13 cellular contexts compared by ENCODE assay signal in the genomic region with DNA sequence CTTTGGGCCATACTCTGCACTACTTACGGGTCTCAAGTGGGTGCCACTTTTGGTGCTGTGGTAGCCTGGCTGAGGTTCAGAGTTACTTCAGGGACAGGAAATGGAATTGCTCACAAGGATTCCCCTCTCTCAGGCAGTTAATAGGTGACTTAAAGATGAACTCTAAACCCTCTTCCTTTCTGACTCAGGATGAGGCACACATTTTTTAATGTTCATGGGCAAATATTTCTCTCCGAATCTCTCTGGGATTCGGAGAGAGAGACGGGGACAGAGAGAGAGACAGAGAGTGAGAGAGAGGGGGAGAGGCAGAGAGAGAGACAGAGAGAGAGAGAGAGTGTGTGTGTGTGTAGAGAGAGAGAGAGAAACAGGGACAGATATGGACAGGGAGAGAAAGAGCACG.
DNase-seq lines count a peak whose midpoint lies in the region; ATAC-seq and TF ChIP-seq lines count a peak whose summit lies in the region.
"Had no signal": no experiment of that assay in that cellular context is flagged by ENCODE, and none has a peak within 500 bp of the region (broad histone marks: within the 10 kb centered on the region; RNA-seq: fewer than 3 reads in every experiment).

No MANE protein-coding gene starts in this region.

- H2AK5ac ChIP-seq in mesenchymal stem cell (ENCODE audit: low read length, severe bottlenecking), result no peak overlapping the region

- no peak overlapping the region for H3K23ac ChIP-seq in mesenchymal stem cell (ENCODE audit: low read length in 2 of 2)

- H2AFZ ChIP-seq in mesenchymal stem cell (ENCODE audit: low read depth, low read length), result no peak overlapping the region

- H3K9me3 Mint-ChIP-seq in activated T-helper 1 cell treated with anti-CD3 and anti-CD28 coated beads, Interleukin-12 subunit alpha, Interleukin-12 subunit beta, Interleukin-2, Interleukin-4 antibody, amounts not matched to agents 30 ng/mL and 10 ng/mL and 1 ng/mL, durations not matched to agents 14 hours and 24 hours and 36 hours, result no peaks in the 10 kb centered on the region

- CTCF ChIA-PET in HEK293 (lab: Yijun Ruan, JAX), result interaction anchor here (1.1 kb wide), 1 partner anchor 70 kb away, joined by 3 read pairs; no protein-coding TSS in a partner anchor

- ATAC-seq in HG03457 (IDR thresholded peaks at IDR 0.05; ENCODE audit: unreplicated experiment), result no peak

- H3K36me3 Mint-ChIP-seq in activated T-helper 1 cell treated with anti-CD3 and anti-CD28 coated beads, Interleukin-12 subunit alpha, Interleukin-12 subunit beta, Interleukin-2, Interleukin-4 antibody, amounts not matched to agents 30 ng/mL and 10 ng/mL and 1 ng/mL, durations not matched to agents 14 hours and 24 hours and 36 hours (ENCODE audit: low read depth), result peaks cover 41% of the 10 kb centered on the region

- peak overlapping the region; percentile 17 for H3K4me3 Mint-ChIP-seq in activated T-helper 1 cell treated with anti-CD3 and anti-CD28 coated beads, Interleukin-12 subunit alpha, Interleukin-12 subunit beta, Interleukin-2, Interleukin-4 antibody, amounts not matched to agents 30 ng/mL and 10 ng/mL and 1 ng/mL, durations not matched to agents 14 hours and 24 hours and 36 hours

- no peak overlapping the region for H2BK5ac ChIP-seq in mesenchymal stem cell (ENCODE audit: low read depth, low read length, poor library complexity, severe bottlenecking)

- H3K79me1 ChIP-seq in mesenchymal stem cell (replicated peaks; ENCODE audit: low read length, poor library complexity, severe bottlenecking), result peaks cover 3% of the 10 kb centered on the region

- H3K9ac ChIP-seq in mesenchymal stem cell (ENCODE audit: low read length), result no peak overlapping the region

- H3K4me2 ChIP-seq in mesenchymal stem cell (ENCODE audit: low read length, poor library complexity, severe bottlenecking), result no peak overlapping the region

- H2BK120ac ChIP-seq in mesenchymal stem cell (ENCODE audit: low read depth, low read length), result no peak overlapping the region

- no peak overlapping the region for H3K18ac ChIP-seq in mesenchymal stem cell (ENCODE audit: low read depth in 1 of 2, low read length in 2 of 2)

- H2BK15ac ChIP-seq in mesenchymal stem cell (ENCODE audit: low read depth, poor library complexity, severe bottlenecking), result no peak overlapping the region

- H3K4me1 Mint-ChIP-seq in activated T-helper 1 cell treated with anti-CD3 and anti-CD28 coated beads, Interleukin-12 subunit alpha, Interleukin-12 subunit beta, Interleukin-2, Interleukin-4 antibody, amounts not matched to agents 30 ng/mL and 10 ng/mL and 1 ng/mL, durations not matched to agents 14 hours and 24 hours and 36 hours (ENCODE audit: low read depth), result peaks cover 28% of the 10 kb centered on the region

- H4K91ac ChIP-seq in mesenchymal stem cell (ENCODE audit: low read length), result no peak overlapping the region

- POLR2A ChIA-PET in HEK293 (lab: Yijun Ruan, JAX), result no interaction called here

- H3K4me1 ChIP-seq in HEK293 (ENCODE audit: control insufficient read depth, insufficient read depth, low read length) (no peaks in the 10 kb centered on the region), mesenchymal stem cell (ENCODE audit: control insufficient read depth, insufficient read depth, low read depth, low read length) (peaks cover 10% of the 10 kb centered on the region), tibial artery (peaks cover 0 to 33% (median 0%) of the 10 kb centered on the region in 4 donors)

- peaks cover 0 to 39% of the 10 kb centered on the region in 2 experiments for H3K27me3 ChIP-seq in mesenchymal stem cell (ENCODE audit: control insufficient read depth in 1 of 2, insufficient read depth in 1 of 2, low read length in 2 of 2)
- H3K27me3 ChIP-seq in tibial artery, result no peaks in the 10 kb centered on the region

- H3K27ac ChIP-seq in HEK293 (ENCODE audit: extremely low read depth, low read depth, low read length) (no peak overlapping the region), mesenchymal stem cell (ENCODE audit: low read length, poor library complexity, severe bottlenecking) (peak overlapping the region; percentile 80), tibial artery (no peak overlapping the region)
- H3K27ac ChIP-seq: coronary artery had no signal

- H3K4me3 ChIP-seq in HEK293 (ENCODE audit: low read depth, low read length), result no peak overlapping the region
- no peak overlapping the region for H3K4me3 ChIP-seq in mesenchymal stem cell (ENCODE audit: insufficient read depth in 1 of 2, low read depth in 1 of 2, low read length in 2 of 2)
- H3K4me3 ChIP-seq in tibial artery, result no peak overlapping the region
- H3K4me3 ChIP-seq: coronary artery had no signal

- 0% methylated on average over 3 of the region's 5 CpGs for WGBS in mesenchymal stem cell

- H3K14ac ChIP-seq in mesenchymal stem cell (ENCODE audit: low read length in 2 of 2), result no peak overlapping the region

- H2BK12ac ChIP-seq in mesenchymal stem cell (ENCODE audit: low read length in 2 of 2), result no peak overlapping the region

- H3K9me3 ChIP-seq in HEK293 (ENCODE audit: control insufficient read depth, insufficient read depth, low read depth, low read length) (no peaks in the 10 kb centered on the region), mesenchymal stem cell (ENCODE audit: control insufficient read depth, low read length) (no peaks in the 10 kb centered on the region), tibial artery (no peaks in the 10 kb centered on the region)

- TF ChIP-seq CTCF in HEK293 (tag by site-specific recombination; IDR thresholded peaks at IDR 0.05) (no peak), tibial artery (IDR thresholded peaks at IDR 0.05) (no peak)

- intact Hi-C loops in activated T-helper 1 cell treated with anti-CD3 and anti-CD28 coated beads, Interleukin-12 subunit alpha, Interleukin-12 subunit beta, Interleukin-2, Interleukin-4 antibody, amounts not matched to agents 30 ng/mL and 10 ng/mL and 1 ng/mL, durations not matched to agents 14 hours and 24 hours and 36 hours (cut with micrococcal nuclease), result loop anchor here (1.0 kb wide), 1 partner anchor 9 kb away; no protein-coding TSS in a partner anchor
- intact Hi-C loops in tibial artery (cut with DNase I; ENCODE audit: low total_unique reads), result no loop called here

- DNase-seq in GM03348 (ENCODE audit: low spot score) (peak; percentile 3), mesenchymal stem cell (peak; percentile 40), tibial artery (no peak), SIG-M5 treated with dmso at 0.1 percent for 504 hours (lab: John Stamatoyannopoulos, UW; ENCODE audit: unreplicated experiment) (no peak)
- no peak for DNase-seq in activated T-helper 1 cell treated with anti-CD3 and anti-CD28 coated beads, Interleukin-12 subunit alpha, Interleukin-12 subunit beta, Interleukin-2, Interleukin-4 antibody, amounts not matched to agents 30 ng/mL and 10 ng/mL and 1 ng/mL, durations not matched to agents 14 hours and 24 hours and 36 hours (ENCODE audit: low spot score)
- no peak for DNase-seq in activated effector memory CD4-positive, alpha-beta T cell treated with anti-CD3 and anti-CD28 coated beads, Interleukin-2, amount 50 U/mL, for 16 hours
- DNase-seq: activated T-cell treated with anti-CD3 and anti-CD28 coated beads, Interleukin-2, amount 50 U/mL, for 48 hours; DND-41; NCI-H82; retina had no signal

- no peak overlapping the region for H3K4ac ChIP-seq in mesenchymal stem cell (ENCODE audit: low read depth in 1 of 2, low read length in 2 of 2)

- H3K36me3 ChIP-seq in HEK293 (ENCODE audit: control insufficient read depth in 2 of 2, insufficient read depth in 1 of 2, low read length in 2 of 2), result peaks cover 0 to 34% of the 10 kb centered on the region in 2 experiments
- peaks cover 21 to 30% of the 10 kb centered on the region in 2 experiments for H3K36me3 ChIP-seq in mesenchymal stem cell (ENCODE audit: control insufficient read depth in 1 of 2, insufficient read depth in 2 of 2, low read depth in 1 of 2, low read length in 2 of 2)
- H3K36me3 ChIP-seq in tibial artery, result peaks cover 13 to 25% (median 15%) of the 10 kb centered on the region in 3 donors

- no peaks in the 10 kb centered on the region for H3K27me3 Mint-ChIP-seq in activated T-helper 1 cell treated with anti-CD3 and anti-CD28 coated beads, Interleukin-12 subunit alpha, Interleukin-12 subunit beta, Interleukin-2, Interleukin-4 antibody, amounts not matched to agents 30 ng/mL and 10 ng/mL and 1 ng/mL, durations not matched to agents 14 hours and 24 hours and 36 hours (ENCODE audit: insufficient read depth)

- H4K8ac ChIP-seq in mesenchymal stem cell (ENCODE audit: low read length), result no peak overlapping the region

- peak overlapping the region; percentile 95 for H3K27ac Mint-ChIP-seq in activated T-helper 1 cell treated with anti-CD3 and anti-CD28 coated beads, Interleukin-12 subunit alpha, Interleukin-12 subunit beta, Interleukin-2, Interleukin-4 antibody, amounts not matched to agents 30 ng/mL and 10 ng/mL and 1 ng/mL, durations not matched to agents 14 hours and 24 hours and 36 hours

TF ChIP-seq in HEK293, 187 proteins besides CTCF, POLR2A, EP300 and RAD21:
- TF ChIP-seq ZNF596 (tag by site-specific recombination; IDR thresholded peaks at IDR 0.05), result peak; percentile 33; the same call in 1 of the 2 replicates
- TF ChIP-seq, protein P1, sequence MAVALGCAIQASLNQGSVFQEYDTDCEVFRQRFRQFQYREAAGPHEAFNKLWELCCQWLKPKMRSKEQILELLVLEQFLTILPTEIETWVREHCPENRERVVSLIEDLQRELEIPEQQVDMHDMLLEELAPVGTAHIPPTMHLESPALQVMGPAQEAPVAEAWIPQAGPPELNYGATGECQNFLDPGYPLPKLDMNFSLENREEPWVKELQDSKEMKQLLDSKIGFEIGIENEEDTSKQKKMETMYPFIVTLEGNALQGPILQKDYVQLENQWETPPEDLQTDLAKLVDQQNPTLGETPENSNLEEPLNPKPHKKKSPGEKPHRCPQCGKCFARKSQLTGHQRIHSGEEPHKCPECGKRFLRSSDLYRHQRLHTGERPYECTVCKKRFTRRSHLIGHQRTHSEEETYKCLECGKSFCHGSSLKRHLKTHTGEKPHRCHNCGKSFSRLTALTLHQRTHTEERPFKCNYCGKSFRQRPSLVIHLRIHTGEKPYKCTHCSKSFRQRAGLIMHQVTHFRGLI (tag by site-specific recombination; IDR thresholded peaks at IDR 0.05), result no peak

Comparison
In these comparisons a context has a peak if more than half of its experiments do, and no peak if none do; other contexts are left out.
1. DNase-seq: peak in GM03348 (single experiment) and mesenchymal stem cell (single experiment); none in activated T-helper 1 cell treated with anti-CD3 and anti-CD28 coated beads, Interleukin-12 subunit alpha, Interleukin-12 subunit beta, Interleukin-2, Interleukin-4 antibody, amounts not matched to agents 30 ng/mL and 10 ng/mL and 1 ng/mL, durations not matched to agents 14 hours and 24 hours and 36 hours (single experiment), tibial artery (0 of 2), activated effector memory CD4-positive, alpha-beta T cell treated with anti-CD3 and anti-CD28 coated beads, Interleukin-2, amount 50 U/mL, for 16 hours (single experiment) and SIG-M5 treated with dmso at 0.1 percent for 504 hours (single experiment).